In the genomic region with DNA sequence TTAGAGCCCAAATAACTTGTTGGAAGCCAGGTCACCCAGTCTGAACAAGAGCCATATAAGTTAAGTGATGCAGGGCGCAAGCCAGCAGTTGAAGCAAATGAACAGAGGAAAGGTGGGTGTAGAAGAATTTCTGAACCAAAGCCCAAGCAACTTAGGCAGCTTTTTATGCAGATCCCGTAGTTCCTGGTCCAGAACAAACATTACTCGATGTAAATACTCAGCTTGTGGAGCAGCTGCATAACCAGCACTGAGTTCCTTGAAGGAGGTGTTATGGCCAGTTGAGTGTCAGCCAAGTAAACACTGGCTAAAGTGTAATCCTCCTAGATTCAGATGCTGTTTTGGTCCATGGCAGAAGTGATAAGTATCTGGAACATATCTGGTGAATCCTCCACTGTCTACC, we compare ENCODE assay signal across 22 cellular contexts.
DNase-seq lines count a peak whose midpoint lies in the region; ATAC-seq, FAIRE-seq and TF ChIP-seq lines count a peak whose summit lies in the region.
"Had no signal": no experiment of that assay in that cellular context is flagged by ENCODE, and none has a peak within 500 bp of the region (broad histone marks: within the 10 kb centered on the region; RNA-seq: fewer than 3 reads in every experiment).

No MANE protein-coding gene starts in this region.

- H3K27ac Mint-ChIP-seq in astrocyte (ENCODE audit: unreplicated experiment): no peak overlapping the region

- H3K79me2 ChIP-seq in astrocyte (ENCODE audit: insufficient read depth, low read length): no peaks in the 10 kb centered on the region

- no peaks in the 10 kb centered on the region for H3K9me3 Mint-ChIP-seq in astrocyte (ENCODE audit: unreplicated experiment)

- no peaks in the 10 kb centered on the region for H3K27me3 ChIP-seq in astrocyte (ENCODE audit: insufficient read depth, low read length)
- no peaks in the 10 kb centered on the region for H3K27me3 ChIP-seq in left lung
- H3K27me3 ChIP-seq in testis: no peaks in the 10 kb centered on the region

- WGBS in testis, 2 donors: 45 to 60% methylated on average over 3 of the region's 3 CpGs

- H2AFZ ChIP-seq in astrocyte (ENCODE audit: low read depth, low read length): no peak overlapping the region
- H2AFZ ChIP-seq: GM23248 had no signal

- H3K4me3 ChIP-seq in astrocyte (ENCODE audit: insufficient read depth, low read depth, low read length) (no peak overlapping the region), left lung (no peak overlapping the region), testis (no peak overlapping the region)
- H3K4me3 ChIP-seq: GM12878, GM23248, HAP-1, SK-N-MC had no signal

- CTCF ChIA-PET in GM10248 (lab: Yijun Ruan, JAX): interaction anchor here (1.1 kb wide), 1 partner anchor 70 kb away, joined by 3 read pairs; no protein-coding TSS in a partner anchor

- peak; percentile 21 for DNase-seq in DMS79 (lab: John Stamatoyannopoulos, UW)
- peak; percentile 3 for DNase-seq in astrocyte (ENCODE audit: low read depth)
- DNase-seq in left lung: no peak
- DNase-seq in testis: peak; percentile 33
- no peak for DNase-seq in GM10248 (ENCODE audit: extremely low spot score)
- no peak for DNase-seq in Right ventricle myocardium inferior (ENCODE audit: missing footprints)
- no peak for DNase-seq in NCI-H345 (lab: John Stamatoyannopoulos, UW)
- DNase-seq: C1 segment of cervical spinal cord, GF-D8, GM23248, IMR-90, MM.1S, NCI-H1092, NCI-H1436 treated with DMSO at 0.1 percent for 48 hours, NCI-H2081, Right ventricle myocardium superior had no signal

- intact Hi-C loops in left lung (cut with DNase I) (no loop called here), testis (cut with DNase I; ENCODE audit: low total_unique reads) (no loop called here), Right ventricle myocardium inferior (cut with DNase I) (no loop called here)

- peak; percentile 57 for ATAC-seq in left lung
- no peak for ATAC-seq in Right ventricle myocardium inferior
- ATAC-seq: GM12878 had no signal

- H3K4me2 ChIP-seq in astrocyte (ENCODE audit: low read length): no peak overlapping the region

- FAIRE-seq in astrocyte (lab: Jason Lieb, UNC): no peak
- FAIRE-seq: GM12878, GM19239, RCC 7860 had no signal

- H3K27ac ChIP-seq in astrocyte (ENCODE audit: low read depth, low read length) (no peak overlapping the region), left lung (no peak overlapping the region), testis (no peak overlapping the region)
- H3K27ac ChIP-seq: GM23248, HL-60, SK-N-MC had no signal

- POLR2A ChIA-PET in GM10248 (lab: Yijun Ruan, JAX): no interaction called here

- H4K20me1 ChIP-seq in astrocyte (ENCODE audit: insufficient read depth, low read length): no peaks in the 10 kb centered on the region

- peaks cover 5% of the 10 kb centered on the region for H3K27me3 Mint-ChIP-seq in astrocyte (ENCODE audit: low read depth, unreplicated experiment)

- TF ChIP-seq POLR2A in testis (IDR thresholded peaks at IDR 0.05): no peak

- TF ChIP-seq CTCF in astrocyte (IDR thresholded peaks at IDR 0.05; ENCODE audit: insufficient read depth, low read depth, low read length) (no peak), left lung (IDR thresholded peaks at IDR 0.05) (no peak), testis (IDR thresholded peaks at IDR 0.05) (no peak), GM10248 (IDR thresholded peaks at IDR 0.05; ENCODE audit: control extremely low read depth, extremely low read depth, low read depth, missing control alignments) (no peak)

- no peaks in the 10 kb centered on the region for H3K4me1 ChIP-seq in astrocyte (ENCODE audit: insufficient read depth, low read length)
- no peaks in the 10 kb centered on the region for H3K4me1 ChIP-seq in left lung
- H3K4me1 ChIP-seq in testis: no peaks in the 10 kb centered on the region
- H3K4me1 ChIP-seq: HAP-1 had no signal

- no peak overlapping the region for H3K4me3 Mint-ChIP-seq in astrocyte (ENCODE audit: unreplicated experiment)

- H3K9me3 ChIP-seq in astrocyte (ENCODE audit: insufficient read depth, low read depth, low read length) (no peaks in the 10 kb centered on the region), left lung (no peaks in the 10 kb centered on the region), testis (no peaks in the 10 kb centered on the region)
- H3K9me3 ChIP-seq: HAP-1 had no signal

- no peaks in the 10 kb centered on the region for H3K36me3 Mint-ChIP-seq in astrocyte (ENCODE audit: low read depth, unreplicated experiment)

- H3K36me3 ChIP-seq in astrocyte (ENCODE audit: insufficient read depth, low read length): no peaks in the 10 kb centered on the region
- H3K36me3 ChIP-seq in left lung: no peaks in the 10 kb centered on the region
- H3K36me3 ChIP-seq in testis (ENCODE audit: low read depth, missing control alignments): no peaks in the 10 kb centered on the region
- H3K36me3 ChIP-seq: HAP-1 had no signal

- peaks cover 12% of the 10 kb centered on the region for H3K4me1 Mint-ChIP-seq in astrocyte (ENCODE audit: low read depth, unreplicated experiment)

- no peak overlapping the region for H3K9ac ChIP-seq in astrocyte (ENCODE audit: low read length)
- H3K9ac ChIP-seq: GM23248 had no signal

Comparison
In these comparisons a context has a peak if more than half of its experiments do, and no peak if none do; other contexts are left out.
1. DNase-seq: peak in DMS79 (single experiment), astrocyte (single experiment) and testis (single experiment); none in left lung (0 of 2), GM10248 (single experiment), Right ventricle myocardium inferior (single experiment) and NCI-H345 (single experiment).